Comparison of ENCODE assay signal across 7 cellular contexts in the genomic region with DNA sequence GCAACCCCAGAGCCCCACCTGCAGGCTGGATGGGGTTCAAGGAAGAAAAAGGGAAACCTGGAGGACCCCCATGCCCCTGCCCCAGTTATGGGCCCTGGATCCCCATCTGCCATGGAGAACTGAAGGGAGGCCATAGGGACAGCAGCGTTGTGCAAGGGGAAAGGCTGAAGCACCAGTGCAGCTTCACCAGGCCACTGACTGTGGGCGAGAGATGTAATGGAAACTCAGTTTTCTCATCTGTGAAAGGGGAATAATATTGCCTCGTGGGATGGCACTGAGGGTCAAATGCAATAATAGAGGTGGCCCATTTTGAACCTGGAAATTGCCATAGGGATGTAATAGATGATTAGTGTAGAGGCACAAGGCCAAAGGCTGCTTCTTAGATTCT. TPM values are rescaled to one million over a fixed set of nuclear protein-coding genes. Genes with fewer than 3 reads are reported as not detected.
DNase-seq lines count a peak whose midpoint lies in the region; ATAC-seq and TF ChIP-seq lines count a peak whose summit lies in the region.

No MANE protein-coding gene starts in this region.

- peaks cover 0 to 2% of the 10 kb centered on the region in 2 donors for H3K9me3 Mint-ChIP-seq in stimulated activated naive B cell treated with anti-CD40 and anti-IgM and Interleukin-4, amounts not matched to agents 10 μg/mL and 1 μg/mL and 100 μg/mL, for 72 hours

- peak overlapping the region; percentile 64 to 68 for H3K27ac ChIP-seq in right atrium auricular region

- H3K27me3 ChIP-seq in NT2/D1 (ENCODE audit: insufficient read depth, insufficient read length) (no peaks in the 10 kb centered on the region), right atrium auricular region (no peaks in the 10 kb centered on the region)

- H3K4me1 ChIP-seq in NT2/D1 (ENCODE audit: insufficient read depth, insufficient read length): peaks cover 14% of the 10 kb centered on the region
- H3K4me1 ChIP-seq in right atrium auricular region: peaks cover 0 to 20% of the 10 kb centered on the region in 2 donors

- peak overlapping the region; percentile 6 for H3K4me3 ChIP-seq in NT2/D1 (ENCODE audit: insufficient read length, low read depth)
- H3K4me3 ChIP-seq in right atrium auricular region: no peak overlapping the region

- TF ChIP-seq CTCF in right atrium auricular region (IDR thresholded peaks at IDR 0.05): no peak

- H3K4me1 Mint-ChIP-seq in stimulated activated naive B cell treated with anti-CD40 and anti-IgM and Interleukin-4, amounts not matched to agents 10 μg/mL and 1 μg/mL and 100 μg/mL, for 72 hours: peaks cover 62 to 94% of the 10 kb centered on the region in 2 donors

- peak overlapping the region; percentile 100 for H3K4me3 Mint-ChIP-seq in stimulated activated naive B cell treated with anti-CD40 and anti-IgM and Interleukin-4, amounts not matched to agents 10 μg/mL and 1 μg/mL and 100 μg/mL, for 72 hours

- peak overlapping the region; percentile 100 for H3K27ac Mint-ChIP-seq in stimulated activated naive B cell treated with anti-CD40 and anti-IgM and Interleukin-4, amounts not matched to agents 10 μg/mL and 1 μg/mL and 100 μg/mL, for 72 hours

- H3K9ac ChIP-seq in NT2/D1 (ENCODE audit: insufficient read length, low read depth): peak overlapping the region; percentile 1

- H3K9me3 ChIP-seq in NT2/D1 (ENCODE audit: insufficient read depth, low read length) (no peaks in the 10 kb centered on the region), right atrium auricular region (no peaks in the 10 kb centered on the region)

- no peaks in the 10 kb centered on the region for H3K27me3 Mint-ChIP-seq in stimulated activated naive B cell treated with anti-CD40 and anti-IgM and Interleukin-4, amounts not matched to agents 10 μg/mL and 1 μg/mL and 100 μg/mL, for 72 hours

- no peak for DNase-seq in NT2/D1 (ENCODE audit: low read depth, low spot score)
- DNase-seq in right atrium auricular region (ENCODE audit: low spot score): no peak
- DNase-seq in stimulated activated naive B cell treated with anti-CD40 and anti-IgM and Interleukin-4, amounts not matched to agents 10 μg/mL and 1 μg/mL and 100 μg/mL, for 72 hours: no peak
- DNase-seq in 8988T: no peak
- DNase-seq in foreskin melanocyte: no peak
- no peak for DNase-seq in COLO829 (ENCODE audit: low spot score)

- H3K36me3 Mint-ChIP-seq in stimulated activated naive B cell treated with anti-CD40 and anti-IgM and Interleukin-4, amounts not matched to agents 10 μg/mL and 1 μg/mL and 100 μg/mL, for 72 hours: peaks cover 46 to 57% of the 10 kb centered on the region in 2 donors

- ATAC-seq in GM19455 (IDR thresholded peaks at IDR 0.05; ENCODE audit: unreplicated experiment): peak; percentile 0
- peak; percentile 6 to 10 for ATAC-seq in stimulated activated naive B cell treated with anti-CD40 and anti-IgM and Interleukin-4, amounts not matched to agents 10 μg/mL and 1 μg/mL and 100 μg/mL, for 72 hours (replicated peaks)

- H3K36me3 ChIP-seq in NT2/D1 (ENCODE audit: insufficient read depth, insufficient read length, low read length): peaks cover 10% of the 10 kb centered on the region
- H3K36me3 ChIP-seq in right atrium auricular region: no peaks in the 10 kb centered on the region

RNA-seq across cellular contexts. Expression of a gene that starts 9.9 kb away (rescaled TPM):
- total RNA-seq in right atrium auricular region: 1 to 10 TPM; 6.1 to 8.5 TPM

RNA-seq across cellular contexts. Expression of a gene that starts 13.6 kb away (rescaled TPM):
- total RNA-seq in right atrium auricular region: 10 to 100 TPM; 50.0 to 51.4 TPM

RNA-seq across cellular contexts. Expression of a gene that starts 57.7 kb away (rescaled TPM):
- total RNA-seq in right atrium auricular region: under 1 TPM; 0.12 to 0.30 TPM
